14 cellular contexts compared by ENCODE assay signal in the genomic region with DNA sequence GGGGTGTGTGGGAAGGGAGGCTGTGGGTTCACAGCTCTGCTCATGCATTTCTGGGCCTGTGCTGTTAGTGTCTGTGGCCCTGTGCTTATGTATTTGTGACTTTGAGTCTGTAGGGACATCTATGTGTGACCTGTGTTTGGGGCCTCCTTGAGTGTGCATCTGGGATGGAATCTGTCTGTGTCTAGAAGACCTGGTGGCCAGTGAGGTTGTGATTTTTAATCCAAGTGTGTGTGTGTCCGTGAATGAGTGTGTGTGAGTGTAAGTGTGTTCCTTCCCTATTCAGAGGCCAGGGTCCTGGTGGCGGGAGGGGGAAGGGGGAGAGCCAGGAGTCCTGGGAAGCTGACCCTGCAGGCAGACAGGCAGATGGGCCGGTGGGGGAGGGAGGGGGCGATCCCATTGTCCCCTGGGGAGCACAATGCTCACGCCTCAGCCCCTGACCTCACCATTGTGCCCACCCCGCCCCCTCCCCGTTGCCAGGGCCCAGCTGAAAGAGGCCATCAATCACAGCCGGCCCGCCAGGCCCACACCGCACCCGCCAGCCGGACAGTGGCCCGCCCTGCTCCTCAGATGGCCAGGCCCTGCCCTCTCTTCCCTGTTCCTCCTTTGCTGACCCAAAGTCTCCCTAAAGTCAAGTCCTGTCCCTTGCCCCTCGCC. TPM values are rescaled to one million over a fixed set of nuclear protein-coding genes. Genes with fewer than 3 reads are reported as not detected.
A peak's percentile ranks its signal among the peaks of the same experiment; 100 is the strongest.
DNase-seq lines count a peak whose midpoint lies in the region; ATAC-seq, FAIRE-seq and TF ChIP-seq lines count a peak whose summit lies in the region.
"Had no signal": no experiment of that assay in that cellular context is flagged by ENCODE, and none has a peak within 500 bp of the region (broad histone marks: within the 10 kb centered on the region; RNA-seq: fewer than 3 reads in every experiment).

No MANE protein-coding gene starts in this region.

- H3K4me3 ChIP-seq in GM23338 = 0 out of 2 replicates have a peak overlapping the region, but pooled peaks have one; percentile 23
- no peak overlapping the region for H3K4me3 ChIP-seq in NT2/D1 (ENCODE audit: insufficient read length, low read depth)
- peak overlapping the region; percentile 23 for H3K4me3 ChIP-seq in iPS-18a (ENCODE audit: low read length)
- peak overlapping the region; percentile 85 for H3K4me3 ChIP-seq in neuron (ENCODE audit: low read length)
- H3K4me3 ChIP-seq: thyroid gland had no signal

- H3K36me3 ChIP-seq in GM23338 (ENCODE audit: insufficient read depth) = no peaks in the 10 kb centered on the region
- peaks cover 4% of the 10 kb centered on the region for H3K36me3 ChIP-seq in NT2/D1 (ENCODE audit: insufficient read depth, insufficient read length, low read length)
- H3K36me3 ChIP-seq in iPS-18a (ENCODE audit: control insufficient read depth, low read depth, low read length) = no peaks in the 10 kb centered on the region
- H3K36me3 ChIP-seq in neuron (ENCODE audit: insufficient read depth, low read length) = peaks cover 38% of the 10 kb centered on the region
- H3K36me3 ChIP-seq: thyroid gland had no signal

- H3K9ac ChIP-seq in NT2/D1 (ENCODE audit: insufficient read length, low read depth) (peak overlapping the region; percentile 46), iPS-18a (ENCODE audit: low read length) (no peak overlapping the region)

- H3K9me3 ChIP-seq in NT2/D1 (ENCODE audit: insufficient read depth, low read length) (no peaks in the 10 kb centered on the region), iPS-18a (ENCODE audit: control insufficient read depth, low read depth, low read length) (no peaks in the 10 kb centered on the region), neuron (ENCODE audit: low read length) (no peaks in the 10 kb centered on the region)
- H3K9me3 ChIP-seq: thyroid gland had no signal

- H3K79me2 ChIP-seq in GM23338 (replicated peaks; ENCODE audit: insufficient read depth) = no peaks in the 10 kb centered on the region

- H3K9me3 Mint-ChIP-seq in GM23338 = no peaks in the 10 kb centered on the region
- H3K9me3 Mint-ChIP-seq: activated T-helper 2 cell treated with anti-CD3 and anti-CD28 coated beads, Interferon-gamma antibody, Interleukin-2, Interleukin-4, amounts not matched to agents 10 μg/mL and 5 μg/mL and 100 μg/mL, durations not matched to agents 14 hours and 24 hours and 36 hours had no signal

- no peak for TF ChIP-seq CTCF in GM23338 (conservative IDR thresholded peaks at IDR 0.05; ENCODE audit: low read depth in 2 of 2)

- H4K20me1 ChIP-seq in GM23338 (replicated peaks; ENCODE audit: insufficient read depth) = 0 out of 2 replicates have a peak, but pooled peaks cover 3% of the 10 kb centered on the region

- TF ChIP-seq POLR2A in GM12891 (IDR thresholded peaks at IDR 0.05; ENCODE audit: low read depth, low read length) = no peak

- peak overlapping the region; percentile 87; the same call in 1 of the 2 replicates for H2AFZ ChIP-seq in GM23338
- H2AFZ ChIP-seq in neuron (ENCODE audit: low read depth, low read length) = no peak overlapping the region

- DNase-seq in GM23338 (ENCODE audit: low spot score) = no peak
- DNase-seq in NT2/D1 (ENCODE audit: low read depth, low spot score) = no peak
- no peak for DNase-seq in GM12891 (ENCODE audit: insufficient read length, low spot score)
- DNase-seq in stimulated activated CD4-positive, alpha-beta T cell treated with anti-CD3 and anti-CD28 coated beads, Interleukin-1b, Interleukin-23, amount 100 ng/mL, for 48 hours = no peak
- DNase-seq: effector CD8-positive, alpha-beta T cell; NCI-H2029 treated with DMSO at 0.1 percent for 48 hours; T-helper 9 cell; thyroid gland had no signal

- peaks cover 17% of the 10 kb centered on the region for H3K27me3 Mint-ChIP-seq in GM23338 (ENCODE audit: insufficient read depth, low read depth, poor library complexity)

- H3K9me2 ChIP-seq in GM23338 (ENCODE audit: insufficient read depth) = no peaks in the 10 kb centered on the region

- H3K27ac Mint-ChIP-seq in GM23338 = peak overlapping the region; percentile 54
- H3K27ac Mint-ChIP-seq: activated T-helper 2 cell treated with anti-CD3 and anti-CD28 coated beads, Interferon-gamma antibody, Interleukin-2, Interleukin-4, amounts not matched to agents 10 μg/mL and 5 μg/mL and 100 μg/mL, durations not matched to agents 14 hours and 24 hours and 36 hours had no signal

- H3K4me2 ChIP-seq in GM23338 = peak overlapping the region; percentile 71; the same call in 1 of the 2 replicates

- peaks cover 19% of the 10 kb centered on the region for H3K4me1 ChIP-seq in GM23338 (ENCODE audit: insufficient read depth)
- H3K4me1 ChIP-seq in NT2/D1 (ENCODE audit: insufficient read depth, insufficient read length) = peaks cover 30% of the 10 kb centered on the region
- peaks cover 24% of the 10 kb centered on the region for H3K4me1 ChIP-seq in iPS-18a (ENCODE audit: control insufficient read depth, low read depth, low read length)
- H3K4me1 ChIP-seq in neuron (ENCODE audit: insufficient read depth, low read length) = peaks cover 70% of the 10 kb centered on the region

- peak overlapping the region; percentile 45 for H3K4me3 Mint-ChIP-seq in GM23338

- H3K4me1 Mint-ChIP-seq in GM23338 = peaks cover 38% of the 10 kb centered on the region

- H3F3A ChIP-seq in GM23338 (replicated peaks; ENCODE audit: low read depth) = 0 out of 2 replicates have a peak, but pooled peaks cover 13% of the 10 kb centered on the region

- ATAC-seq in GM23338 (peak; percentile 9), HG03521 (IDR thresholded peaks at IDR 0.05; ENCODE audit: unreplicated experiment) (no peak)

- H3K27ac ChIP-seq in GM23338 (ENCODE audit: low read depth) (no peak overlapping the region), iPS-18a (ENCODE audit: low read length) (no peak overlapping the region)
- H3K27ac ChIP-seq: C4-2B, RWPE1, thyroid gland had no signal

- FAIRE-seq in GM12891 (lab: Jason Lieb, UNC) = no peak

- H3K27me3 ChIP-seq in GM23338 (ENCODE audit: insufficient read depth) = no peaks in the 10 kb centered on the region
- no peaks in the 10 kb centered on the region for H3K27me3 ChIP-seq in NT2/D1 (ENCODE audit: insufficient read depth, insufficient read length)
- no peaks in the 10 kb centered on the region for H3K27me3 ChIP-seq in iPS-18a (ENCODE audit: control insufficient read depth, insufficient read depth, low read length)
- H3K27me3 ChIP-seq in neuron (ENCODE audit: insufficient read depth, low read length) = no peaks in the 10 kb centered on the region
- H3K27me3 ChIP-seq: thyroid gland had no signal

- no peaks in the 10 kb centered on the region; the same call in 2 of the 3 replicates for H3K36me3 Mint-ChIP-seq in GM23338 (ENCODE audit: low read depth)

TF ChIP-seq in GM23338, 12 proteins besides CTCF, POLR2A, EP300 and RAD21 (continues in another document):
- TF ChIP-seq CREB1 (CRISPR knock-in tag; IDR thresholded peaks at IDR 0.05; ENCODE audit: low read depth) (no peak), NANOG (IDR thresholded peaks at IDR 0.05; ENCODE audit: borderline replicate concordance) (no peak), EZH2phosphoT487 (IDR thresholded peaks at IDR 0.05; ENCODE audit: unreplicated experiment) (no peak)

TF ChIP-seq in GM12891, 5 proteins besides CTCF, POLR2A, EP300 and RAD21:
- no peak for TF ChIP-seq TAF1 (IDR thresholded peaks at IDR 0.05; ENCODE audit: low read depth, low read length)
- TF ChIP-seq PAX5 (IDR thresholded peaks at IDR 0.05; ENCODE audit: insufficient read depth, low read length, severe bottlenecking) = no peak
- TF ChIP-seq SPI1 (IDR thresholded peaks at IDR 0.05; ENCODE audit: low read depth, low read length) = no peak
TF ChIP-seq in GM12891: peak in this region for 0.

RNA-seq across cellular contexts. Expression of gene SLC27A3, which starts 19.6 kb away (rescaled TPM):
- total RNA-seq in GM23338 (2014; rRNA removed; shearing (Covaris generic)) = 18.8 and 24.2 TPM in 2 replicates
- polyA plus RNA-seq in GM23338 (2016; fragmentation: Nextera tagmentation; extraction: Ambion mirVana) = 26.3 and 27.1 TPM in 2 replicates
- polyA plus RNA-seq in GM12891 (2012; ENCODE audit: low read depth, missing spikeins) = 5.8 TPM
